Comparison of ENCODE assay signal across 7 cellular contexts in genomic region chr17:34361478-34362061, GRCh38. TPM values are rescaled to one million over a fixed set of nuclear protein-coding genes. Genes with fewer than 3 reads are reported as not detected.
DNase-seq lines count a peak whose midpoint lies in the region; FAIRE-seq and TF ChIP-seq lines count a peak whose summit lies in the region.

No MANE protein-coding gene starts in this region.

- TF ChIP-seq POLR2A in GM12892 (IDR thresholded peaks at IDR 0.05; ENCODE audit: low read depth, low read length): no peak

- FAIRE-seq in GM12892 (lab: Jason Lieb, UNC): peak; percentile 94

- DNase-seq in GM12892 (ENCODE audit: insufficient read length) (peak; percentile 50), HS-5 (ENCODE audit: low read depth) (peak; percentile 61), NCI-H82 (lab: John Stamatoyannopoulos, UW) (peak; percentile 98), epidermal melanocyte (ENCODE audit: insufficient read length, low spot score) (peak; percentile 75), midbrain (lab: John Stamatoyannopoulos, UW) (peak; percentile 75)
- peak; percentile 83 for DNase-seq in activated CD8-positive, alpha-beta memory T cell treated with anti-CD3 and anti-CD28 coated beads for 24 hours
- peak; percentile 41 for DNase-seq in stimulated activated CD8-positive, alpha-beta memory T cell treated with anti-CD3 and anti-CD28 coated beads, Interleukin-7, amount 100 ng/mL, for 24 hours (ENCODE audit: low read depth)

RNA-seq across cellular contexts. Expression of gene CCL1, which starts 1.5 kb away (rescaled TPM):
- 0.55 TPM for polyA plus RNA-seq in GM12892 (2012; ENCODE audit: missing spikeins)

RNA-seq across cellular contexts. Expression of gene CCL13, which starts 5.3 kb away (rescaled TPM):
- not detected for polyA plus RNA-seq in GM12892 (2012; ENCODE audit: missing spikeins)

RNA-seq across cellular contexts. Expression of gene CCL8, which starts 42.3 kb away (rescaled TPM):
- not detected for polyA plus RNA-seq in GM12892 (2012; ENCODE audit: missing spikeins)

Comparison
In these comparisons a context has a peak if more than half of its experiments do, and no peak if none do; other contexts are left out.
1. Peak in every context shown above with its lines: DNase-seq.
2. DNase-seq: peak in every context shown above with its lines; median percentile 98 in NCI-H82; 83 in activated CD8-positive, alpha-beta memory T cell treated with anti-CD3 and anti-CD28 coated beads for 24 hours; 75 in epidermal melanocyte; 75 in midbrain; 61 in HS-5; 50 in GM12892; 41 in stimulated activated CD8-positive, alpha-beta memory T cell treated with anti-CD3 and anti-CD28 coated beads, Interleukin-7, amount 100 ng/mL, for 24 hours.